ENCODE assay signal across 16 cellular contexts in genomic region chr9:70502690-70503089, GRCh38.
DNase-seq lines count a peak whose midpoint lies in the region; ATAC-seq and TF ChIP-seq lines count a peak whose summit lies in the region.
"Had no signal": no experiment of that assay in that cellular context is flagged by ENCODE, and none has a peak within 500 bp of the region (broad histone marks: within the 10 kb centered on the region; RNA-seq: fewer than 3 reads in every experiment).

No MANE protein-coding gene starts in this region.

- H3K4me1 ChIP-seq in adrenal gland (replicated peaks in 1 of 2) (peaks cover 7 to 22% of the 10 kb centered on the region in 2 donors), thoracic aorta (ENCODE audit: control insufficient read depth in 1 of 2, low read depth in 2 of 2) (peaks cover 38 to 51% of the 10 kb centered on the region in 2 donors)
- H3K4me1 ChIP-seq in CD8-positive, alpha-beta memory T cell (ENCODE audit: insufficient read depth, low read length) = no peaks in the 10 kb centered on the region
- H3K4me1 ChIP-seq: Peyer's patch had no signal

- H3K27ac Mint-ChIP-seq in CD8-positive, alpha-beta memory T cell = peak overlapping the region in 1 of 8 donors; percentile 21
- no peak overlapping the region for H3K27ac Mint-ChIP-seq in T-helper 2 cell treated with Interferon-gamma antibody and Interleukin-4, amounts not matched to agents 5 μg/mL and 100 μg/mL, for 36 hours
- H3K27ac Mint-ChIP-seq: CD4-positive, alpha-beta T cell had no signal

- peaks cover 0 to 3% (median 0%) of the 10 kb centered on the region in 3 donors for H3K36me3 Mint-ChIP-seq in CD8-positive, alpha-beta memory T cell
- H3K36me3 Mint-ChIP-seq in T-helper 2 cell treated with Interferon-gamma antibody and Interleukin-4, amounts not matched to agents 5 μg/mL and 100 μg/mL, for 36 hours (ENCODE audit: low read depth) = no peaks in the 10 kb centered on the region

- H3K27me3 ChIP-seq in adrenal gland = no peaks in the 10 kb centered on the region
- H3K27me3 ChIP-seq in thoracic aorta (replicated peaks; ENCODE audit: insufficient read depth) = no peaks in the 10 kb centered on the region
- H3K27me3 ChIP-seq in CD8-positive, alpha-beta memory T cell (ENCODE audit: insufficient read depth, low read length, poor library complexity, severe bottlenecking) = no peaks in the 10 kb centered on the region
- H3K27me3 ChIP-seq: Peyer's patch had no signal

- H3K4me3 ChIP-seq in AG10803 (ENCODE audit: low read length) (no peak overlapping the region), adrenal gland (no peak overlapping the region), thoracic aorta (no peak overlapping the region)
- H3K4me3 ChIP-seq in CD8-positive, alpha-beta memory T cell (ENCODE audit: low read length) = no peak overlapping the region
- H3K4me3 ChIP-seq: Peyer's patch had no signal

- TF ChIP-seq CTCF in AG10803 (conservative IDR thresholded peaks at IDR 0.05; ENCODE audit: low read length) (no peak), adrenal gland (IDR thresholded peaks at IDR 0.05) (no peak), thoracic aorta (IDR thresholded peaks at IDR 0.05) (no peak)

- no peak overlapping the region for H3K4me3 Mint-ChIP-seq in CD8-positive, alpha-beta memory T cell
- H3K4me3 Mint-ChIP-seq in T-helper 2 cell treated with Interferon-gamma antibody and Interleukin-4, amounts not matched to agents 5 μg/mL and 100 μg/mL, for 36 hours = no peak overlapping the region
- H3K4me3 Mint-ChIP-seq: CD4-positive, alpha-beta T cell had no signal

- H3K27ac ChIP-seq in adrenal gland (peak overlapping the region in 4 of 5 donors; percentile 10 to 55 (median 22)), thoracic aorta (peak overlapping the region; percentile 72 to 79)
- H3K27ac ChIP-seq in CD8-positive, alpha-beta memory T cell (ENCODE audit: low read depth, low read length) = no peak overlapping the region

- no peaks in the 10 kb centered on the region for H3K9me3 Mint-ChIP-seq in CD8-positive, alpha-beta memory T cell
- no peaks in the 10 kb centered on the region for H3K9me3 Mint-ChIP-seq in T-helper 2 cell treated with Interferon-gamma antibody and Interleukin-4, amounts not matched to agents 5 μg/mL and 100 μg/mL, for 36 hours
- H3K9me3 Mint-ChIP-seq: CD4-positive, alpha-beta T cell had no signal

- ATAC-seq in thoracic aorta (ENCODE audit: insufficient number of reproducible peaks, low FRiP score, low read depth) (no peak), HG03521 (IDR thresholded peaks at IDR 0.05; ENCODE audit: unreplicated experiment) (no peak)

- peaks cover 0 to 3% of the 10 kb centered on the region in 2 donors for H3K27me3 Mint-ChIP-seq in CD8-positive, alpha-beta memory T cell
- H3K27me3 Mint-ChIP-seq in T-helper 2 cell treated with Interferon-gamma antibody and Interleukin-4, amounts not matched to agents 5 μg/mL and 100 μg/mL, for 36 hours (ENCODE audit: low read depth) = no peaks in the 10 kb centered on the region
- H3K27me3 Mint-ChIP-seq: CD4-positive, alpha-beta T cell had no signal

- 14 to 27% (median 19%) methylated on average over 1 of the region's 1 CpG for WGBS in adrenal gland, 4 donors

- POLR2A ChIA-PET in CD8-positive, alpha-beta memory T cell (lab: Charles Lee) = no interaction called here

- H3K9me3 ChIP-seq in adrenal gland (replicated peaks in 1 of 3) (no peaks in the 10 kb centered on the region), thoracic aorta (no peaks in the 10 kb centered on the region)
- H3K9me3 ChIP-seq in CD8-positive, alpha-beta memory T cell (ENCODE audit: low read length) = no peaks in the 10 kb centered on the region
- H3K9me3 ChIP-seq: Peyer's patch had no signal

- H3K36me3 ChIP-seq in adrenal gland (replicated peaks in 1 of 2) = no peaks in the 10 kb centered on the region
- no peaks in the 10 kb centered on the region for H3K36me3 ChIP-seq in thoracic aorta
- no peaks in the 10 kb centered on the region for H3K36me3 ChIP-seq in CD8-positive, alpha-beta memory T cell (ENCODE audit: insufficient read depth, low read length)
- H3K36me3 ChIP-seq: Peyer's patch had no signal

- TF ChIP-seq POLR2A in adrenal gland (IDR thresholded peaks at IDR 0.05) = no peak

- CTCF ChIA-PET in CD8-positive, alpha-beta memory T cell (lab: Charles Lee) = no interaction called here

- intact Hi-C loops in adrenal gland (cut with DNase I) = no loop called here

- no peaks in the 10 kb centered on the region for H3K4me1 Mint-ChIP-seq in CD8-positive, alpha-beta memory T cell
- H3K4me1 Mint-ChIP-seq in T-helper 2 cell treated with Interferon-gamma antibody and Interleukin-4, amounts not matched to agents 5 μg/mL and 100 μg/mL, for 36 hours (ENCODE audit: low read depth) = no peaks in the 10 kb centered on the region

- DNase-seq in AG10803 (ENCODE audit: low read depth) (peak; percentile 43), adrenal gland (no peak), islet precursor cell (peak; percentile 4), thoracic aorta (ENCODE audit: low spot score) (no peak), NAMALWA (ENCODE audit: low spot score) (no peak)
- DNase-seq in CD8-positive, alpha-beta memory T cell = no peak
- DNase-seq in T-helper 2 cell treated with Interferon-gamma antibody and Interleukin-4, amounts not matched to agents 5 μg/mL and 100 μg/mL, for 36 hours (ENCODE audit: low spot score) = no peak
- DNase-seq: CD4-positive, alpha-beta T cell; GF-D8; GOT3; NCI-H1092; NCI-H446 treated with DMSO at 0.1 percent for 48 hours; NCI-H748 treated with DMSO at 0.1 percent for 48 hours; Peyer's patch; SHP77 had no signal

Comparison
In these comparisons a context has a peak if more than half of its experiments do, and no peak if none do; other contexts are left out.
1. DNase-seq: peak in AG10803 (single experiment) and islet precursor cell (single experiment); none in adrenal gland (0 of 7), thoracic aorta (single experiment), NAMALWA (single experiment), CD8-positive, alpha-beta memory T cell (0 of 5) and T-helper 2 cell treated with Interferon-gamma antibody and Interleukin-4, amounts not matched to agents 5 μg/mL and 100 μg/mL, for 36 hours (single experiment).